17 cellular contexts compared by ENCODE assay signal in genomic region chr12:122312926-122313325, GRCh38. TPM values are rescaled to one million over a fixed set of nuclear protein-coding genes. Genes with fewer than 3 reads are reported as not detected.
DNase-seq lines count a peak whose midpoint lies in the region; ATAC-seq, FAIRE-seq and TF ChIP-seq lines count a peak whose summit lies in the region.
"Had no signal": no experiment of that assay in that cellular context is flagged by ENCODE, and none has a peak within 500 bp of the region (broad histone marks: within the 10 kb centered on the region; RNA-seq: fewer than 3 reads in every experiment).

No MANE protein-coding gene starts in this region.

- no peak overlapping the region for H3K56ac ChIP-seq in H1 (replicated peaks; ENCODE audit: insufficient read length, low read depth, low read length)

- H2BK12ac ChIP-seq in H1 (ENCODE audit: low read depth, low read length): no peak overlapping the region

- DNase-seq in CD8-positive, alpha-beta T cell: no peak
- no peak for DNase-seq in T-helper 17 cell
- DNase-seq in H1 (ENCODE audit: low read depth in 1 of 2, low spot score in 2 of 2): no peak
- peak in 1 of 2 donors; percentile 29 for DNase-seq in psoas muscle
- DNase-seq in ureter (ENCODE audit: low spot score): no peak
- DNase-seq in activated CD4-positive, alpha-beta T cell treated with anti-CD3 and anti-CD28 coated beads, Interleukin-2, amount 50 U/mL, for 1 hour: no peak
- DNase-seq: Calu3, DMS79 treated with DMSO at 0.1 percent for 48 hours, GDM1, GM23248, NCI-H1105 treated with DMSO at 0.1 percent for 48 hours, NCI-H187, NCI-H510A treated with DMSO at 0.1 percent for 48 hours, Peyer's patch, Right ventricle myocardium superior had no signal

- no peak overlapping the region for H3K27ac ChIP-seq in CD8-positive, alpha-beta T cell (ENCODE audit: low read depth, low read length)
- H3K27ac ChIP-seq in H1 (ENCODE audit: low read depth, low read length): no peak overlapping the region
- peak overlapping the region; percentile 36 for H3K27ac ChIP-seq in psoas muscle
- H3K27ac ChIP-seq: A549, GM23248, Peyer's patch had no signal

- no peaks in the 10 kb centered on the region for H3K9me3 Mint-ChIP-seq in CD8-positive, alpha-beta T cell

- H3K27ac Mint-ChIP-seq in CD8-positive, alpha-beta T cell: peak overlapping the region; percentile 32
- H3K27ac Mint-ChIP-seq in T-helper 17 cell: peak overlapping the region; percentile 66

- peaks cover 72% of the 10 kb centered on the region for H3K36me3 Mint-ChIP-seq in CD8-positive, alpha-beta T cell
- peaks cover 10% of the 10 kb centered on the region for H3K36me3 Mint-ChIP-seq in T-helper 17 cell (ENCODE audit: low read depth)

- no peak overlapping the region for H3K9ac ChIP-seq in H1 (replicated peaks in 1 of 4; ENCODE audit: extremely low read depth in 1 of 4, low read depth in 3 of 4, low read length in 3 of 4)
- H3K9ac ChIP-seq: GM23248 had no signal

- H3K23me2 ChIP-seq in H1 (ENCODE audit: low read depth, low read length): no peaks in the 10 kb centered on the region

- H3K14ac ChIP-seq in H1 (ENCODE audit: insufficient read length): no peak overlapping the region

- no peak overlapping the region for H2BK120ac ChIP-seq in H1 (replicated peaks; ENCODE audit: low read depth, low read length)

- no peaks in the 10 kb centered on the region for H3K4me1 ChIP-seq in CD8-positive, alpha-beta T cell (ENCODE audit: insufficient read depth, low read length)
- H3K4me1 ChIP-seq in H1 (replicated peaks in 1 of 4; ENCODE audit: control insufficient read depth in 3 of 4, insufficient read depth in 4 of 4, low read length in 3 of 4) (no peaks in the 10 kb centered on the region), psoas muscle (no peaks in the 10 kb centered on the region)
- H3K4me1 ChIP-seq: A549, Peyer's patch had no signal

- H2BK15ac ChIP-seq in H1 (ENCODE audit: low read length): no peak overlapping the region

- POLR2A ChIA-PET in CD8-positive, alpha-beta T cell (lab: Charles Lee): no interaction called here
- POLR2A ChIA-PET in H1 (lab: Charles Lee; ENCODE audit: partially characterized antibody): no interaction called here

- no peaks in the 10 kb centered on the region for H3K27me3 Mint-ChIP-seq in CD8-positive, alpha-beta T cell (ENCODE audit: low read depth)
- no peaks in the 10 kb centered on the region for H3K27me3 Mint-ChIP-seq in T-helper 17 cell

- intact Hi-C loops in CD8-positive, alpha-beta T cell (cut with DNase I, micrococcal nuclease): no loop called here
- intact Hi-C loops in psoas muscle (cut with DNase I): no loop called here

- CTCF ChIA-PET in CD8-positive, alpha-beta T cell (lab: Charles Lee): interaction anchor here (1.8 kb wide), 1 partner anchor 11 kb away, joined by 5 read pairs; no protein-coding TSS in a partner anchor
- CTCF ChIA-PET in H1 (lab: Charles Lee; ENCODE audit: partially characterized antibody): interaction anchor here (0.6 to 2.2 kb wide), 4 partner anchors 9 to 573 kb away, joined by 3 to 13 read pairs (median 6); no protein-coding TSS in a partner anchor

- peaks cover 0 to 2% of the 10 kb centered on the region in 2 experiments for H4K20me1 ChIP-seq in H1 (replicated peaks in 1 of 2; ENCODE audit: control insufficient read depth in 1 of 2, insufficient read depth in 2 of 2, low read length in 2 of 2)

- TF ChIP-seq CTCF in CD8-positive, alpha-beta T cell (IDR thresholded peaks at IDR 0.05): no peak
- TF ChIP-seq CTCF in H1 (IDR thresholded peaks at IDR 0.05; ENCODE audit: control extremely low read depth in 1 of 3, insufficient read depth in 1 of 3, low read depth in 1 of 3, low read length in 3 of 3) (no peak), psoas muscle (IDR thresholded peaks at IDR 0.05) (no peak)

- no peaks in the 10 kb centered on the region for H3K4me1 Mint-ChIP-seq in CD8-positive, alpha-beta T cell (ENCODE audit: low read depth)
- no peaks in the 10 kb centered on the region for H3K4me1 Mint-ChIP-seq in T-helper 17 cell

- no peak overlapping the region for H2BK20ac ChIP-seq in H1 (ENCODE audit: low read length)

- no peak overlapping the region for H3K4me3 ChIP-seq in CD8-positive, alpha-beta T cell (ENCODE audit: low read depth, low read length)
- H3K4me3 ChIP-seq in H1 (ENCODE audit: extremely low read depth in 1 of 4, insufficient read depth in 2 of 4, low read depth in 3 of 4, low read length in 4 of 4) (no peak overlapping the region), psoas muscle (no peak overlapping the region)
- H3K4me3 ChIP-seq: A549, GM23248, Peyer's patch had no signal

- no peak overlapping the region for H4K5ac ChIP-seq in H1 (ENCODE audit: insufficient read length, low read depth, low read length)

- no peak for TF ChIP-seq RAD21 in H1 (IDR thresholded peaks at IDR 0.05 in 1 of 2, conservative IDR thresholded peaks at IDR 0.05 in 1 of 2; ENCODE audit: low read depth in 2 of 2, low read length in 2 of 2)

- H3K23ac ChIP-seq in H1 (ENCODE audit: insufficient read length): no peak overlapping the region

- ATAC-seq in CD8-positive, alpha-beta T cell: no peak
- no peak for ATAC-seq in T-helper 17 cell
- ATAC-seq in psoas muscle: no peak
- no peak for ATAC-seq in HG02610 (IDR thresholded peaks at IDR 0.05; ENCODE audit: unreplicated experiment)

- no peaks in the 10 kb centered on the region for H3K79me1 ChIP-seq in H1 (ENCODE audit: low read depth, low read length)

- H3K18ac ChIP-seq in H1 (ENCODE audit: extremely low read depth, low read length): no peak overlapping the region

- no peaks in the 10 kb centered on the region for H3K27me3 ChIP-seq in CD8-positive, alpha-beta T cell (ENCODE audit: insufficient read depth, low read length)
- H3K27me3 ChIP-seq in H1 (replicated peaks in 1 of 4; ENCODE audit: control insufficient read depth in 3 of 4, extremely low read depth in 1 of 4, insufficient read depth in 3 of 4, low read length in 3 of 4) (no peaks in the 10 kb centered on the region), psoas muscle (ENCODE audit: insufficient read depth in 3 of 3, low read length in 2 of 3) (no peaks in the 10 kb centered on the region)
- H3K27me3 ChIP-seq: Peyer's patch had no signal

- H3K9me3 ChIP-seq in CD8-positive, alpha-beta T cell (ENCODE audit: low read length): no peaks in the 10 kb centered on the region
- H3K9me3 ChIP-seq in T-helper 17 cell (ENCODE audit: control insufficient read depth, low read length, poor library complexity, severe bottlenecking) (no peaks in the 10 kb centered on the region), H1 (ENCODE audit: insufficient read depth in 2 of 2, low read depth in 1 of 2, low read length in 1 of 2) (no peaks in the 10 kb centered on the region), psoas muscle (no peaks in the 10 kb centered on the region)
- H3K9me3 ChIP-seq: A549, Peyer's patch had no signal

- no peak overlapping the region for H3K4ac ChIP-seq in H1 (replicated peaks; ENCODE audit: insufficient read length, low read depth, low read length)

- H4K91ac ChIP-seq in H1 (replicated peaks; ENCODE audit: insufficient read length, low read length): no peak overlapping the region

- H2AFZ ChIP-seq in H1 (ENCODE audit: low read length): no peak overlapping the region
- H2AFZ ChIP-seq: GM23248 had no signal

- 0 out of 2 replicates have a peak overlapping the region, but pooled peaks have one; percentile 45 for H4K8ac ChIP-seq in H1 (ENCODE audit: extremely low read depth, insufficient read depth, low read length)

- H3K79me2 ChIP-seq in H1 (ENCODE audit: control insufficient read depth in 1 of 2, insufficient read depth in 2 of 2, low read length in 2 of 2): no peaks in the 10 kb centered on the region

- no peak for TF ChIP-seq POLR2A in H1 (IDR thresholded peaks at IDR 0.05; ENCODE audit: control extremely low read depth in 1 of 2, low read depth in 2 of 2, low read length in 2 of 2)

- no peak overlapping the region for H2BK5ac ChIP-seq in H1 (ENCODE audit: low read depth, low read length)

- no peak for FAIRE-seq in H1 (lab: Jason Lieb, UNC)
- FAIRE-seq: A549 had no signal

- WGBS in H1 (ENCODE audit: extremely low coverage in 1 of 2, insufficient coverage in 1 of 2, insufficient read length in 1 of 2, insufficient replicate concordance in 2 of 2, low coverage in 1 of 2, low lambda C conversion rate in 2 of 2, missing lambda C conversion rate in 1 of 2), 2 experiments: 86% methylated on average over 5 of the region's 5 CpGs; no CpG with 5 or more reads in 1 of the 2 experiments
- WGBS in psoas muscle, 3 donors: 89 to 92% (median 92%) methylated on average over 5 of the region's 5 CpGs

- H3K4me3 Mint-ChIP-seq in CD8-positive, alpha-beta T cell: no peak overlapping the region
- H3K4me3 Mint-ChIP-seq in T-helper 17 cell: no peak overlapping the region

- no peak overlapping the region for H2AK5ac ChIP-seq in H1 (ENCODE audit: low read depth, low read length)

- H3K36me3 ChIP-seq in CD8-positive, alpha-beta T cell (ENCODE audit: insufficient read depth, low read length): peaks cover 25% of the 10 kb centered on the region
- H3K36me3 ChIP-seq in H1 (ENCODE audit: control insufficient read depth in 2 of 4, insufficient read depth in 4 of 4, low read length in 3 of 4) (no peaks in the 10 kb centered on the region; a peak in 1 of 8 replicates), psoas muscle (ENCODE audit: insufficient read depth in 1 of 2, low read depth in 1 of 2) (peaks cover 17 to 100% of the 10 kb centered on the region in 2 donors)

- H3K4me2 ChIP-seq in H1 (ENCODE audit: insufficient read depth in 1 of 2, low read depth in 2 of 2, low read length in 2 of 2): no peak overlapping the region
- H3K4me2 ChIP-seq: A549 had no signal

- no peak for TF ChIP-seq EP300 in H1 (IDR thresholded peaks at IDR 0.05; ENCODE audit: borderline replicate concordance in 1 of 2, low read depth in 2 of 2, low read length in 2 of 2)

TF ChIP-seq in H1, 55 proteins besides CTCF, POLR2A, EP300 and RAD21 (continues in another document):
- TF ChIP-seq KDM1A (IDR thresholded peaks at IDR 0.05; ENCODE audit: borderline replicate concordance, low read length): no peak
- no peak for TF ChIP-seq SP4 (IDR thresholded peaks at IDR 0.05; ENCODE audit: low read length)
- no peak for TF ChIP-seq HDAC2 (IDR thresholded peaks at IDR 0.05; ENCODE audit: borderline replicate concordance in 1 of 2, low read depth in 2 of 2, low read length in 2 of 2)
- TF ChIP-seq NANOG (IDR thresholded peaks at IDR 0.05; ENCODE audit: insufficient read depth, low read depth, low read length, poor library complexity, severe bottlenecking): no peak

RNA-seq across cellular contexts. Expression of gene VPS33A, which starts 46.6 kb away (rescaled TPM):
- total RNA-seq in CD8-positive, alpha-beta T cell: 10 to 100 TPM; 11.6 to 13.1 TPM
- 10 to 100 TPM; 18.9 to 19.2 TPM for total RNA-seq in T-helper 17 cell
- total RNA-seq in H1 (2021; fragmentation: NEBNext Ultra II Directional; extraction: Animal tissue kit (Norgen Biotek cat#: 25700)): 40.2 and 41.8 TPM in 2 replicates
- polyA plus RNA-seq in H1 (2011; rRNA removed): 16.4 and 18.7 TPM in 2 replicates
- 21.1 TPM for polyA plus RNA-seq in H1 (2011; cell fraction: cytosol; rRNA removed)
- 17.7 TPM for polyA plus RNA-seq in H1 (2011; cell fraction: nucleus; rRNA removed)
- polyA plus RNA-seq in H1 (2012, experiment 1 of 2): 25.6 to 39.2 TPM (median 28.9 TPM) in 4 replicates
- 10.8 TPM for polyA plus RNA-seq in H1 (2012, experiment 2 of 2)
- polyA plus RNA-seq in H1 (2013, experiment 1 of 2): 17.1 TPM
- polyA plus RNA-seq in H1 (2013, experiment 2 of 2): 17.5 TPM
- polyA minus RNA-seq in H1 (2011; rRNA and poly(A)+ RNA removed): 19.4 and 28.7 TPM in 2 replicates
- 17.2 TPM for polyA minus RNA-seq in H1 (2011; cell fraction: cytosol; rRNA and poly(A)+ RNA removed)
- polyA minus RNA-seq in H1 (2011; cell fraction: nucleus; rRNA and poly(A)+ RNA removed): 7.3 TPM
- total RNA-seq in psoas muscle: 10 to 100 TPM; 17.1 to 20.0 (median 17.2) TPM
- 10 to 100 TPM; 10.3 to 33.6 (median 15.1) TPM for polyA plus RNA-seq in psoas muscle
- total RNA-seq in ureter: 19.9 TPM
